8 cellular contexts compared by ENCODE assay signal in the genomic region with DNA sequence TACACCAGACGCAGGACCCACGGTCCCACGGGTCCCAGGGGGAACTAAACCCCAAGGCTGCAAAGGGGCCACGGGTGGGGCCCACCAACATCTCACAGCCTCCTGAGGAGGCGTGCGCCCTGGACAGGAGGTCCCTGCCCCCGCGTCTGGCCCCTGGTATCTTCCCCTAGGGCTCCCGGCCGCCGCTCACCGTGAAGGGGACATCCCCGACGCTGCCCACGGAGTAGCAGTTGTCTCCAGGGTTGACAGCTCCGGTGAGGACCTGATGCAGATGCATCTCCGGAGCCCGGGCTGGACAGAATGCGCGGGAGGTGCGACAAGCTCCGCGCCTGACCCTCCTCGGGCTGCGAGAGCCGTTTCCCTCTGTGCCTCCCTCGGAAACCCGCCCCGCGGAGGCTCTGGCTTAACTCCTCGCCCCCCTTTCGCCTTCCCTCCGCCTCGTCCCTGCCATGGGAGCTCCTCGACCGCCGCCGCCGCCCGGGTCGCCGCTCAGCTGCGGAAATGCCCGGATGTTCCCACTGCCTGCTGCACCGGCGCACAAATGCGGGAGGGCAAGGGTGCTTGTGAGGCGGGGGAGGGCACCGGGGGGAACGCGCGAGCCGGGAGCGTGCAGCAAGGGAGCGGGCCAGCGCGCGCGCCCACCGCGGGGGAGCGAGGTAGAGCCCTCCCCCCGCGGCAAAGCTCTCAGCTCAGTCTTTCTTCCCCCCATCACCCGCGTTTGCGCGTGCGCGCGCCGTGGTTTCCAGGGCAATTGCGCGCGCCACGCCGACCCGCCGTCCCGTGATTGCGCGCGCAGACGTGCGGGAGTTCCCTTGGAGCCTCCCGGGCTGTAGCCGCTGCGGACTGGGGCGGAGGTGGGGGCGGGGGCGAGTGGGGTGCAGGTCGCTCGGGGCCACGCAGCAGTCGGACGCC. TPM values are rescaled to one million over a fixed set of nuclear protein-coding genes. Genes with fewer than 3 reads are reported as not detected.
DNase-seq lines count a peak whose midpoint lies in the region; ATAC-seq and TF ChIP-seq lines count a peak whose summit lies in the region.

A gene with protein sequence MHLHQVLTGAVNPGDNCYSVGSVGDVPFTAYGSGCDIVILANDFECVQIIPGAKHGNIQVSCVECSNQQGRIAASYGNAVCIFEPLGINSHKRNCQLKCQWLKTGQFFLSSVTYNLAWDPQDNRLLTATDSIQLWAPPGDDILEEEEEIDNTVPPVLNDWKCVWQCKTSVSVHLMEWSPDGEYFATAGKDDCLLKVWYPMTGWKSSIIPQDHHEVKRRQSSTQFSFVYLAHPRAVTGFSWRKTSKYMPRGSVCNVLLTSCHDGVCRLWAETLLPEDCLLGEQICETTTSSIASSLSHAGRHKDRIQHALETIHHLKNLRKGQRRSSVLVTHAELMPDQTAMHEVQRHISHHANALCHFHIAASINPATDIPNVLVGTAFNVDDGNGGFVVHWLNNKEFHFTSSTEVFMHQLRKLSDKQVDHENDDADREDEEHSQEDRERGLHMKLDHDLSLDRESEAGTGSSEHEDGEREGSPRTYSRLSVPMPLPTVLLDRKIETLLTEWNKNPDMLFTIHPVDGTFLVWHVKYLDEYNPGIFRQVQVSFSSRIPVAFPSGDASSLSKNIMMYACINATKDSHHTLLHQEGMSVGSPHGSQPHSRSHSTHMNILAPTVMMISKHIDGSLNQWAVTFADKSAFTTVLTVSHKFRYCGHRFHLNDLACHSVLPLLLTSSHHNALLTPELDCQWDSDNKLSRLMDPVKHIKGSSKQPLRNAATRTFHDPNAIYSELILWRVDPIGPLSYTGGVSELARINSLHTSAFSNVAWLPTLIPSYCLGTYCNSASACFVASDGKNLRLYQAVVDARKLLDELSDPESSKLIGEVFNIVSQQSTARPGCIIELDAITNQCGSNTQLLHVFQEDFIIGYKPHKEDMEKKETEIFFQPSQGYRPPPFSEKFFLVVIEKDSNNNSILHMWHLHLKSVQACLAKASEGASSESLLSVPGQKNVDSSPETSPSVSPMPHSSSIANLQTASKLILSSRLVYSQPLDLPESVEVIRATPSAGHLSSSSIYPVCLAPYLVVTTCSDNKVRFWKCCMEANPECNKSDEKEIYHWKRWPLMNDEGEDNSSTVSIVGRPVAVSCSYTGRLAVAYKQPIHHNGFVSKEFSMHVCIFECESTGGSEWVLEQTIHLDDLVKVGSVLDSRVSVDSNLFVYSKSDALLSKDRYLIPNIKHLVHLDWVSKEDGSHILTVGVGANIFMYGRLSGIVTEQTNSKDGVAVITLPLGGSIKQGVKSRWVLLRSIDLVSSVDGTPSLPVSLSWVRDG (N-terminal part only) (minus strand): TSS at position 503 of the 912 bp plus-strand sequence. CDS start 226 bp downstream, at position 277.

- H3K4me3 Mint-ChIP-seq in CD14-positive monocyte = peak within 1 kb of the TSS; percentile 98 to 99
- peak within 1 kb of the TSS; percentile 83 for H3K4me3 Mint-ChIP-seq in activated T-cell treated with anti-CD3 and anti-CD28 coated beads, Interleukin-2, amount 50 U/mL, for 24 hours

- peak; percentile 89 for DNase-seq in CD14-positive monocyte (ENCODE audit: low spot score)
- peak; percentile 92 for DNase-seq in HT-29 (ENCODE audit: low spot score)
- peak; percentile 70 for DNase-seq in NT2/D1 (ENCODE audit: low read depth, low spot score)
- peak; percentile 85 for DNase-seq in activated T-cell treated with anti-CD3 and anti-CD28 coated beads, Interleukin-2, amount 50 U/mL, for 24 hours
- no peak for DNase-seq in epithelial cell of proximal tubule (ENCODE audit: low read depth)
- DNase-seq in mucosa of descending colon = peak; percentile 86 to 92 (median 90)
- peak; percentile 74 for DNase-seq in stimulated activated CD8-positive, alpha-beta memory T cell treated with anti-CD3 and anti-CD28 coated beads, Interleukin-4, amount 100 ng/mL, for 24 hours (ENCODE audit: low read depth)

- no peaks in the 10 kb centered on the region for H3K27me3 Mint-ChIP-seq in CD14-positive monocyte (ENCODE audit: low read depth in 3 of 3)
- H3K27me3 Mint-ChIP-seq in activated T-cell treated with anti-CD3 and anti-CD28 coated beads, Interleukin-2, amount 50 U/mL, for 24 hours = peaks cover 17% of the 10 kb centered on the region

- H3K4me1 Mint-ChIP-seq in CD14-positive monocyte = peaks cover 56% of the 10 kb centered on the region
- peaks cover 17% of the 10 kb centered on the region for H3K4me1 Mint-ChIP-seq in activated T-cell treated with anti-CD3 and anti-CD28 coated beads, Interleukin-2, amount 50 U/mL, for 24 hours (ENCODE audit: low read depth)

- ATAC-seq in GM19397 (IDR thresholded peaks at IDR 0.05; ENCODE audit: unreplicated experiment) = peak; percentile 42
- ATAC-seq in mucosa of descending colon = peak; percentile 77

- TF ChIP-seq CTCF in CD14-positive monocyte (IDR thresholded peaks at IDR 0.05) (no peak), epithelial cell of proximal tubule (conservative IDR thresholded peaks at IDR 0.05; ENCODE audit: low read depth, low read length) (no peak), mucosa of descending colon (IDR thresholded peaks at IDR 0.05) (no peak)

- H3K9ac ChIP-seq in NT2/D1 (ENCODE audit: insufficient read length, low read depth) = peak within 1 kb of the TSS; percentile 89

- H3K9me3 Mint-ChIP-seq in CD14-positive monocyte = no peaks in the 10 kb centered on the region
- H3K9me3 Mint-ChIP-seq in activated T-cell treated with anti-CD3 and anti-CD28 coated beads, Interleukin-2, amount 50 U/mL, for 24 hours = no peaks in the 10 kb centered on the region

- H3K36me3 Mint-ChIP-seq in CD14-positive monocyte = peaks cover 9 to 14% of the 10 kb centered on the region in 2 donors
- H3K36me3 Mint-ChIP-seq in activated T-cell treated with anti-CD3 and anti-CD28 coated beads, Interleukin-2, amount 50 U/mL, for 24 hours (ENCODE audit: low read depth) = peaks cover 2% of the 10 kb centered on the region

- peaks cover 9% of the 10 kb centered on the region for H3K27me3 ChIP-seq in NT2/D1 (ENCODE audit: insufficient read depth, insufficient read length)

- H3K36me3 ChIP-seq in NT2/D1 (ENCODE audit: insufficient read depth, insufficient read length, low read length) (no peaks in the 10 kb centered on the region), mucosa of descending colon (ENCODE audit: low read depth) (no peaks in the 10 kb centered on the region)

- no peaks in the 10 kb centered on the region for H3K9me3 ChIP-seq in NT2/D1 (ENCODE audit: insufficient read depth, low read length)
- no peaks in the 10 kb centered on the region for H3K9me3 ChIP-seq in mucosa of descending colon

- peak within 1 kb of the TSS; percentile 98 to 100 (median 99) for H3K27ac Mint-ChIP-seq in CD14-positive monocyte
- peak within 1 kb of the TSS; percentile 83 for H3K27ac Mint-ChIP-seq in activated T-cell treated with anti-CD3 and anti-CD28 coated beads, Interleukin-2, amount 50 U/mL, for 24 hours

- H3K4me1 ChIP-seq in NT2/D1 (ENCODE audit: insufficient read depth, insufficient read length) = no peaks in the 10 kb centered on the region
- peaks cover 19% of the 10 kb centered on the region for H3K4me1 ChIP-seq in mucosa of descending colon (ENCODE audit: low read depth)

- intact Hi-C loops in CD14-positive monocyte (cut with micrococcal nuclease) (loop anchor here (2.0 to 10.0 kb wide), 4 partner anchors 35 to 392 kb away; a partner anchor contains a TSS), mucosa of descending colon (cut with DNase I, micrococcal nuclease) (no loop called here)

- H3K4me3 ChIP-seq in NT2/D1 (ENCODE audit: insufficient read length, low read depth) = peak within 1 kb of the TSS; percentile 84
- H3K4me3 ChIP-seq in epithelial cell of proximal tubule (ENCODE audit: low read depth, low read length) = peak within 1 kb of the TSS; percentile 92
- H3K4me3 ChIP-seq in mucosa of descending colon = peak within 1 kb of the TSS; percentile 63

RNA-seq across cellular contexts. Expression of the gene that starts here (rescaled TPM):
- polyA plus RNA-seq in CD14-positive monocyte = 10 to 100 TPM; 29.1 to 45.5 TPM
- 9.9 and 13.1 TPM in 2 replicates for total RNA-seq in HT-29 (2014; rRNA removed; shearing (Covaris generic))
- 6.8 and 8.7 TPM in 2 replicates for total RNA-seq in epithelial cell of proximal tubule
- total RNA-seq in mucosa of descending colon = 10 to 100 TPM; 36.5 to 45.5 (median 43.0) TPM

Comparison
In these comparisons a context has a peak if more than half of its experiments do, and no peak if none do; other contexts are left out.
1. intact Hi-C loops: an anchor here in CD14-positive monocyte (2.0 to 10.0 kb wide); none called in mucosa of descending colon.